ENCODE assay signal across 8 cellular contexts in genomic region chr16:87661561-87661960, GRCh38. TPM values are rescaled to one million over a fixed set of nuclear protein-coding genes. Genes with fewer than 3 reads are reported as not detected.
A peak's percentile ranks its signal among the peaks of the same experiment; 100 is the strongest.
DNase-seq lines count a peak whose midpoint lies in the region; ATAC-seq and TF ChIP-seq lines count a peak whose summit lies in the region.

No MANE protein-coding gene starts in this region.

- H3K79me2 ChIP-seq in PC-3 (ENCODE audit: low read length) (no peaks in the 10 kb centered on the region), neural progenitor cell (ENCODE audit: low read depth) (no peaks in the 10 kb centered on the region)

- in situ Hi-C loops in GM13976 (cut with MboI; ENCODE audit: low sequenced_read_pairs, unreplicated experiment), result no loop called here

- H3K9me3 Mint-ChIP-seq in central memory CD8-positive, alpha-beta T cell, result no peaks in the 10 kb centered on the region
- no peaks in the 10 kb centered on the region for H3K9me3 Mint-ChIP-seq in neural progenitor cell

- H3F3A ChIP-seq in PC-3 (ENCODE audit: low read length, unreplicated experiment), result no peaks in the 10 kb centered on the region
- H3F3A ChIP-seq in neural progenitor cell (ENCODE audit: low read depth), result peaks cover 16% of the 10 kb centered on the region

- H4K20me1 ChIP-seq in PC-3 (ENCODE audit: low read length), result no peaks in the 10 kb centered on the region
- H4K20me1 ChIP-seq in neural progenitor cell (ENCODE audit: low read depth), result peaks cover 61% of the 10 kb centered on the region

- CTCF ChIA-PET in PC-3 (lab: Charles Lee), result no interaction called here

- no peaks in the 10 kb centered on the region for H3K9me2 ChIP-seq in PC-3 (replicated peaks; ENCODE audit: low read length)

- BruUV-seq in PC-3 (replicated peaks; lab: Mats Ljungman, UMichigan), result no TSS peak

- POLR2A ChIA-PET in PC-3 (lab: Charles Lee; ENCODE audit: unreplicated experiment), result no interaction called here

- H3K36me3 Mint-ChIP-seq in central memory CD8-positive, alpha-beta T cell (ENCODE audit: insufficient read depth), result no peaks in the 10 kb centered on the region
- H3K36me3 Mint-ChIP-seq in neural progenitor cell, result no peaks in the 10 kb centered on the region

- no peak overlapping the region for H2AFZ ChIP-seq in PC-3 (ENCODE audit: low read length)
- H2AFZ ChIP-seq in neural progenitor cell (replicated peaks), result no peak overlapping the region

- peak; percentile 79 for DNase-seq in GM13976 (ENCODE audit: low spot score)
- peak; percentile 23 for DNase-seq in PC-3
- peak in 1 of 2 donors; percentile 18 for DNase-seq in central memory CD8-positive, alpha-beta T cell (ENCODE audit: low spot score in 2 of 2)
- DNase-seq in neural progenitor cell (ENCODE audit: low spot score), result peak; percentile 83
- no peak for DNase-seq in HPDE6-E6E7 (ENCODE audit: extremely low spot score)
- no peak for DNase-seq in NCI-H748 treated with DMSO at 0.1 percent for 48 hours (lab: John Stamatoyannopoulos, UW)
- DNase-seq in NCI-H345 (lab: John Stamatoyannopoulos, UW), result no peak

- no peak overlapping the region for H3K27ac ChIP-seq in PC-3 (ENCODE audit: low read length)
- no peak overlapping the region for H3K27ac ChIP-seq in neural progenitor cell

- H3K36me3 ChIP-seq in PC-3 (ENCODE audit: low read depth, low read length) (no peaks in the 10 kb centered on the region), neural progenitor cell (no peaks in the 10 kb centered on the region)

- intact Hi-C loops in PC-3 (cut with micrococcal nuclease), result no loop called here

- H3K4me1 ChIP-seq in PC-3 (ENCODE audit: insufficient read depth, low read length), result no peaks in the 10 kb centered on the region
- H3K4me1 ChIP-seq in neural progenitor cell, result peaks cover 16% of the 10 kb centered on the region

- no peak overlapping the region for H3K9ac ChIP-seq in PC-3 (ENCODE audit: low read length)
- no peak overlapping the region for H3K9ac ChIP-seq in neural progenitor cell

- H3K27me3 Mint-ChIP-seq in central memory CD8-positive, alpha-beta T cell, result peaks cover 15% of the 10 kb centered on the region
- H3K27me3 Mint-ChIP-seq in neural progenitor cell (ENCODE audit: insufficient read depth, low read depth), result peaks cover 3% of the 10 kb centered on the region

- no peak overlapping the region for H3K4me3 Mint-ChIP-seq in central memory CD8-positive, alpha-beta T cell
- H3K4me3 Mint-ChIP-seq in neural progenitor cell, result no peak overlapping the region

- TF ChIP-seq CTCF in GM13976 (IDR thresholded peaks at IDR 0.05; ENCODE audit: borderline replicate concordance, control extremely low read depth, extremely low read depth, insufficient read depth, missing control alignments) (no peak), PC-3 (conservative IDR thresholded peaks at IDR 0.05; ENCODE audit: low read depth, low read length) (no peak), neural progenitor cell (IDR thresholded peaks at IDR 0.05) (no peak)

- no peaks in the 10 kb centered on the region for H3K27me3 ChIP-seq in PC-3 (ENCODE audit: low read length)
- H3K27me3 ChIP-seq in neural progenitor cell, result no peaks in the 10 kb centered on the region

- ATAC-seq in PC-3 (0 out of 2 replicates have a peak, but pooled peaks have one; percentile 38), GM19452 (IDR thresholded peaks at IDR 0.05; ENCODE audit: unreplicated experiment) (no peak)
- peak; percentile 56 for ATAC-seq in central memory CD8-positive, alpha-beta T cell (replicated peaks; ENCODE audit: extremely low read depth, poor library complexity, severe bottlenecking)

- H3K4me1 Mint-ChIP-seq in central memory CD8-positive, alpha-beta T cell, result no peaks in the 10 kb centered on the region
- H3K4me1 Mint-ChIP-seq in neural progenitor cell, result peaks cover 4% of the 10 kb centered on the region

- H3K4me2 ChIP-seq in PC-3 (ENCODE audit: low read length) (no peak overlapping the region), neural progenitor cell (no peak overlapping the region)

- H3K4me3 ChIP-seq in PC-3 (ENCODE audit: low read length) (no peak overlapping the region), neural progenitor cell (no peak overlapping the region)

- H3K27ac Mint-ChIP-seq in central memory CD8-positive, alpha-beta T cell (ENCODE audit: low read depth), result no peak overlapping the region
- no peak overlapping the region for H3K27ac Mint-ChIP-seq in neural progenitor cell

- H3K9me3 ChIP-seq in PC-3 (ENCODE audit: low read length) (no peaks in the 10 kb centered on the region), neural progenitor cell (ENCODE audit: low read depth) (no peaks in the 10 kb centered on the region)

RNA-seq across cellular contexts. Expression of gene JPH3, which starts 59.3 kb away (rescaled TPM):
- total RNA-seq in PC-3 (2014; rRNA removed), result not detected in 2 replicates
- total RNA-seq in neural progenitor cell (ENCODE audit: low replicate concordance), result 7.1 and 19.4 TPM in 2 replicates

Comparison
In these comparisons a context has a peak if more than half of its experiments do, and no peak if none do; other contexts are left out.
1. DNase-seq: peak in GM13976 (single experiment), PC-3 (single experiment) and neural progenitor cell (single experiment); none in HPDE6-E6E7 (single experiment), NCI-H748 treated with DMSO at 0.1 percent for 48 hours (single experiment) and NCI-H345 (single experiment).